In genomic region chr9:125421591-125422181, GRCh38 we compare ENCODE assay signal across 2 cellular contexts.
TF ChIP-seq lines count a peak whose summit lies in the region.

No MANE protein-coding gene starts in this region.

TF ChIP-seq in HCT116, 20 proteins besides CTCF, POLR2A, EP300 and RAD21:
- TF ChIP-seq CBX3 (IDR thresholded peaks at IDR 0.05; ENCODE audit: low read depth) (no peak), CEBPB (IDR thresholded peaks at IDR 0.05; ENCODE audit: low read depth) (no peak), ELF1 (IDR thresholded peaks at IDR 0.05; ENCODE audit: borderline replicate concordance, low read depth) (no peak), SRF (IDR thresholded peaks at IDR 0.05; ENCODE audit: low read depth) (no peak), JUND (IDR thresholded peaks at IDR 0.05) (no peak), SIN3A (IDR thresholded peaks at IDR 0.05; ENCODE audit: low read depth) (no peak), MAX (IDR thresholded peaks at IDR 0.05) (no peak)

TF ChIP-seq in K562, 482 proteins besides CTCF, POLR2A, EP300 and RAD21:
- TF ChIP-seq ZNF740 (CRISPR knock-in tag; IDR thresholded peaks at IDR 0.05): 0 out of 2 replicates have a peak, but pooled peaks have one; percentile 2
- TF ChIP-seq ZNF740 (tag; IDR thresholded peaks at IDR 0.05): no peak
- TF ChIP-seq ARHGAP35 (IDR thresholded peaks at IDR 0.05; ENCODE audit: partially characterized antibody): no peak
- TF ChIP-seq RFX5 (IDR thresholded peaks at IDR 0.05; ENCODE audit: low read depth, low read length): no peak
- TF ChIP-seq NCOR1 (IDR thresholded peaks at IDR 0.05): no peak
- TF ChIP-seq CEBPG (CRISPR knock-in tag; IDR thresholded peaks at IDR 0.05): peak; percentile 62
- no peak for TF ChIP-seq CEBPG (tag; conservative IDR thresholded peaks at IDR 0.05 in 1 of 2, IDR thresholded peaks at IDR 0.05 in 1 of 2)
- TF ChIP-seq CTBP1 (IDR thresholded peaks at IDR 0.05; ENCODE audit: borderline replicate concordance): 0 out of 2 replicates have a peak, but pooled peaks have one; percentile 27
- no peak for TF ChIP-seq ZNF133 (CRISPR knock-in tag; IDR thresholded peaks at IDR 0.05)
- TF ChIP-seq SMAD1 (IDR thresholded peaks at IDR 0.05; ENCODE audit: low read depth, low read length, partially characterized antibody): no peak
- TF ChIP-seq EGR1 (conservative IDR thresholded peaks at IDR 0.05): peak; percentile 19; the same call in 1 of the 2 replicates
- peak; percentile 74 for TF ChIP-seq MEIS2 (IDR thresholded peaks at IDR 0.05; ENCODE audit: partially characterized antibody)
- no peak for TF ChIP-seq ZNF785 (CRISPR knock-in tag; IDR thresholded peaks at IDR 0.05)
- no peak for TF ChIP-seq KDM5B (IDR thresholded peaks at IDR 0.05; ENCODE audit: insufficient replicate concordance, low read depth, low read length)
- TF ChIP-seq RCOR1 (IDR thresholded peaks at IDR 0.05; ENCODE audit: borderline replicate concordance in 1 of 2, low read depth in 2 of 2, low read length in 2 of 2): 0 out of 4 replicates have a peak, but pooled peaks of 1 of the 2 experiments have one; percentile 7
- no peak for TF ChIP-seq BACH1 (tag; IDR thresholded peaks at IDR 0.05)
- TF ChIP-seq ZBTB40 (IDR thresholded peaks at IDR 0.05): no peak
- TF ChIP-seq ZBTB40 (CRISPR knock-in tag; IDR thresholded peaks at IDR 0.05): no peak
- no peak for TF ChIP-seq JUND (IDR thresholded peaks at IDR 0.05; ENCODE audit: borderline replicate concordance, low read depth, low read length)
- TF ChIP-seq JUND (tag; IDR thresholded peaks at IDR 0.05; ENCODE audit: borderline replicate concordance, low read depth, low read length): no peak
- TF ChIP-seq ZZZ3 (IDR thresholded peaks at IDR 0.05): no peak
- no peak for TF ChIP-seq YBX1 (IDR thresholded peaks at IDR 0.05)
- no peak for TF ChIP-seq E2F8 (IDR thresholded peaks at IDR 0.05; ENCODE audit: low read depth, partially characterized antibody)
- no peak for TF ChIP-seq TEAD4 (IDR thresholded peaks at IDR 0.05; ENCODE audit: low read length)
- no peak for TF ChIP-seq TEAD4 (CRISPR knock-in tag; IDR thresholded peaks at IDR 0.05; ENCODE audit: borderline replicate concordance)
- TF ChIP-seq MNT (conservative IDR thresholded peaks at IDR 0.05): no peak
- TF ChIP-seq ZBTB33 (CRISPR knock-in tag; IDR thresholded peaks at IDR 0.05): peak; percentile 39; the same call in 1 of the 2 replicates
- TF ChIP-seq POU5F1 (IDR thresholded peaks at IDR 0.05; ENCODE audit: borderline replicate concordance, low read depth, low read length, partially characterized antibody): no peak
- TF ChIP-seq ZNF12 (CRISPR knock-in tag; IDR thresholded peaks at IDR 0.05): no peak
- no peak for TF ChIP-seq HLTF (IDR thresholded peaks at IDR 0.05)
